In genomic region chr1:192700834-192701271, GRCh38 we compare ENCODE assay signal across 1 cellular context.
TF ChIP-seq lines count a peak whose summit lies in the region.

No MANE protein-coding gene starts in this region.

TF ChIP-seq in HepG2, 621 proteins besides CTCF, POLR2A, EP300 and RAD21 (continued from another document and continues in another):
- no peak for TF ChIP-seq ZHX1 (CRISPR knock-in tag; IDR thresholded peaks at IDR 0.05; ENCODE audit: low read depth)
- peak; percentile 72 for TF ChIP-seq FOXP4 (CRISPR knock-in tag; IDR thresholded peaks at IDR 0.05)
- TF ChIP-seq ZSCAN29 (CRISPR knock-in tag; conservative IDR thresholded peaks at IDR 0.05): no peak
- TF ChIP-seq ZNF460 (CRISPR knock-in tag; IDR thresholded peaks at IDR 0.05; ENCODE audit: borderline replicate concordance): no peak
- TF ChIP-seq EHMT2 (IDR thresholded peaks at IDR 0.05; ENCODE audit: borderline replicate concordance, low read depth, low read length): no peak
- TF ChIP-seq MAFK (conservative IDR thresholded peaks at IDR 0.05 in 1 of 2, IDR thresholded peaks at IDR 0.05 in 1 of 2; ENCODE audit: low read length in 2 of 2): no peak
- TF ChIP-seq TBX3 (IDR thresholded peaks at IDR 0.05; ENCODE audit: borderline replicate concordance): no peak
- TF ChIP-seq U2AF2 (IDR thresholded peaks at IDR 0.05; ENCODE audit: low read depth, low read length): no peak
- TF ChIP-seq NFIC (IDR thresholded peaks at IDR 0.05; ENCODE audit: low read length): no peak
- TF ChIP-seq ZNF503 (CRISPR knock-in tag; IDR thresholded peaks at IDR 0.05): no peak
- no peak for TF ChIP-seq BORCS8-MEF2B (CRISPR knock-in tag; IDR thresholded peaks at IDR 0.05)
- no peak for TF ChIP-seq XBP1 (CRISPR knock-in tag; IDR thresholded peaks at IDR 0.05)
- no peak for TF ChIP-seq SMAD1 (CRISPR knock-in tag; IDR thresholded peaks at IDR 0.05; ENCODE audit: borderline replicate concordance, low read depth)
- no peak for TF ChIP-seq ZNF816 (CRISPR knock-in tag; IDR thresholded peaks at IDR 0.05; ENCODE audit: borderline replicate concordance)
- no peak for TF ChIP-seq ZNF160 (CRISPR knock-in tag; IDR thresholded peaks at IDR 0.05)
- TF ChIP-seq ZNF660 (CRISPR knock-in tag; IDR thresholded peaks at IDR 0.05; ENCODE audit: borderline replicate concordance, low read depth): no peak
- no peak for TF ChIP-seq BCLAF1 (IDR thresholded peaks at IDR 0.05)
- TF ChIP-seq ZBTB44 (CRISPR knock-in tag; IDR thresholded peaks at IDR 0.05): no peak
- TF ChIP-seq MTA3 (CRISPR knock-in tag; IDR thresholded peaks at IDR 0.05): no peak
- TF ChIP-seq ZNF737 (CRISPR knock-in tag; IDR thresholded peaks at IDR 0.05; ENCODE audit: borderline replicate concordance): no peak
- TF ChIP-seq ZNF644 (CRISPR knock-in tag; IDR thresholded peaks at IDR 0.05; ENCODE audit: low read depth): no peak
- TF ChIP-seq ZNF430 (CRISPR knock-in tag; IDR thresholded peaks at IDR 0.05): no peak
- TF ChIP-seq NCOR1 (IDR thresholded peaks at IDR 0.05; ENCODE audit: borderline replicate concordance, low read length): no peak; the same call in 1 of the 2 replicates
- no peak for TF ChIP-seq SNAPC4 (CRISPR knock-in tag; IDR thresholded peaks at IDR 0.05)
- no peak for TF ChIP-seq CCAR2 (optimal IDR thresholded peaks at IDR 0.05; ENCODE audit: low read depth, low read length)
- no peak for TF ChIP-seq MBNL3 (CRISPR knock-in tag; conservative IDR thresholded peaks at IDR 0.05)
- no peak; the same call in 1 of the 2 replicates for TF ChIP-seq RXRB (CRISPR knock-in tag; IDR thresholded peaks at IDR 0.05; ENCODE audit: borderline replicate concordance)
- TF ChIP-seq ZNF251 (CRISPR knock-in tag; IDR thresholded peaks at IDR 0.05): no peak
- TF ChIP-seq ZNF513 (CRISPR knock-in tag; conservative IDR thresholded peaks at IDR 0.05): no peak
- no peak for TF ChIP-seq CAMTA2 (CRISPR knock-in tag; IDR thresholded peaks at IDR 0.05; ENCODE audit: borderline replicate concordance)
- TF ChIP-seq AHDC1 (CRISPR knock-in tag; IDR thresholded peaks at IDR 0.05; ENCODE audit: borderline replicate concordance): peak; percentile 39; the same call in 1 of the 2 replicates
- TF ChIP-seq MXD3 (CRISPR knock-in tag; IDR thresholded peaks at IDR 0.05): no peak
